In genomic region chr1:37038079-37038702, GRCh38 we compare ENCODE assay signal across 10 cellular contexts. TPM values are rescaled to one million over a fixed set of nuclear protein-coding genes. Genes with fewer than 3 reads are reported as not detected.
DNase-seq lines count a peak whose midpoint lies in the region; TF ChIP-seq lines count a peak whose summit lies in the region.
"Had no signal": no experiment of that assay in that cellular context is flagged by ENCODE, and none has a peak within 500 bp of the region (broad histone marks: within the 10 kb centered on the region; RNA-seq: fewer than 3 reads in every experiment).

No MANE protein-coding gene starts in this region.

- H3F3A ChIP-seq in MM.1S (ENCODE audit: insufficient read depth, low read length), result no peaks in the 10 kb centered on the region

- H3K4me2 ChIP-seq in MM.1S (ENCODE audit: low read depth, low read length), result no peak overlapping the region

- no peak overlapping the region for H3K4me3 ChIP-seq in MM.1S (ENCODE audit: low read length)

- H3K79me2 ChIP-seq in MM.1S (ENCODE audit: low read length), result no peaks in the 10 kb centered on the region

- H3K9ac ChIP-seq in MM.1S (ENCODE audit: low read length), result no peak overlapping the region

- no peaks in the 10 kb centered on the region for H4K20me1 ChIP-seq in MM.1S (ENCODE audit: insufficient read depth, low read length)

- no peak for TF ChIP-seq CTCF in MM.1S (IDR thresholded peaks at IDR 0.05; ENCODE audit: low read length)

- H3K9me2 ChIP-seq in MM.1S (replicated peaks; ENCODE audit: insufficient read depth, low read length), result no peaks in the 10 kb centered on the region

- no peaks in the 10 kb centered on the region for H3K4me1 ChIP-seq in MM.1S (ENCODE audit: low read length)

- H3K27ac ChIP-seq in MM.1S (ENCODE audit: low read length), result no peak overlapping the region
- H3K27ac ChIP-seq: neutrophil had no signal

- H2AFZ ChIP-seq in MM.1S (ENCODE audit: low read length), result no peak overlapping the region

- no peaks in the 10 kb centered on the region for H3K36me3 ChIP-seq in MM.1S (replicated peaks; ENCODE audit: insufficient read depth, low read length)
- H3K36me3 ChIP-seq: neutrophil had no signal

- H3K9me3 ChIP-seq in MM.1S (replicated peaks; ENCODE audit: insufficient read depth, low read length), result no peaks in the 10 kb centered on the region
- H3K9me3 ChIP-seq: neutrophil had no signal

- DNase-seq in EL, result peak; percentile 14
- DNase-seq in NCI-H1930 (lab: John Stamatoyannopoulos, UW), result peak; percentile 77 to 84
- DNase-seq in amygdala (lab: John Stamatoyannopoulos, UW), result peak in 51 of 56 donors; percentile 17 to 81 (median 52)
- peak; percentile 19 for DNase-seq in mucosa of gallbladder (ENCODE audit: low spot score)
- no peak for DNase-seq in T-helper 2 cell
- DNase-seq in MM.1S, result no peak
- DNase-seq in MV-4-11 (lab: John Stamatoyannopoulos, UW), result no peak
- no peak for DNase-seq in HuH-7 (ENCODE audit: low spot score)
- DNase-seq: KBM-7 had no signal

- H3K27me3 ChIP-seq in MM.1S (replicated peaks; ENCODE audit: insufficient read depth, low read length), result peaks cover 93% of the 10 kb centered on the region

RNA-seq across cellular contexts. Expression of gene GRIK3, which starts 3.9 kb away (rescaled TPM):
- 1.1 TPM for total RNA-seq in mucosa of gallbladder

Comparison
In these comparisons a context has a peak if more than half of its experiments do, and no peak if none do; other contexts are left out.
1. DNase-seq: peak in EL (single experiment), NCI-H1930 (2 of 2), amygdala (51 of 56) and mucosa of gallbladder (single experiment); none in T-helper 2 cell (0 of 5), MM.1S (single experiment), MV-4-11 (single experiment) and HuH-7 (single experiment).